In the genomic region with DNA sequence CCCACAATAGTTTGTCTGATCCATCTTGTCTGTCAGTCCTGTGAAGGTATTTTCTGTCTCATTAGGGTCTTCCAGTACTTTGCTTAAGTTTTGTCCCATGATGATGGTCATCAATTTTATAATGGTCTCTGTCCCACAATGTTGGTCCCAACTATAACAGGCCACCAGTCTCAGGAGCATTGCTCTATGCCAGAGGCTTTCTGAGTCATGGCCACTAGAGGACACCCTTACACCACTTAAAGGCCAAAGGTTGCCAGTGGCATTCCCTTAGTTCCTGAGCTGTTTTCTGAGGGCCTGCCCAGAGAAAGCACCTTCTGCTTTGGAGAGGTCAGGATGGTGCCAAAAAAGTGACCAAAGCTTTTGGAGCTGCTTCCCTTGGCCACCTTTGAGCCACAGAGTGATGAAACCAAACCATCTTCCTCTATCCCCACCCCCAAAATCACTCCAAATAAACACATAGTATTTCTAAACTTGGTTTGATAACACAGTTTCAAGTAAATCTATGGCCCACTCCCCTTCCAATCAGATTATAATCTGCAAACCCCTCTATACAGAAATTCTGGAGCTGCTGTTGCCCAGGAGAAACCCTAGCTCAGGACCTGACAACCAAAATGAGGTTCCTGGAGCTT, we compare ENCODE assay signal across 8 cellular contexts. TPM values are rescaled to one million over a fixed set of nuclear protein-coding genes. Genes with fewer than 3 reads are reported as not detected.
DNase-seq lines count a peak whose midpoint lies in the region; ATAC-seq and TF ChIP-seq lines count a peak whose summit lies in the region.

No MANE protein-coding gene starts in this region.

- TF ChIP-seq CTCF in osteoblast (IDR thresholded peaks at IDR 0.05; ENCODE audit: extremely low read depth, low read depth, low read length), result peak; percentile 98

- H3K79me2 ChIP-seq in osteoblast (ENCODE audit: insufficient read depth, low read length), result no peaks in the 10 kb centered on the region

- H2AFZ ChIP-seq in osteoblast (ENCODE audit: low read length), result no peak overlapping the region

- no peak overlapping the region for H3K4me3 ChIP-seq in osteoblast (ENCODE audit: insufficient read depth, low read length)

- no peak overlapping the region for H3K4me2 ChIP-seq in osteoblast (ENCODE audit: insufficient read depth, low read length)

- H3K27ac ChIP-seq in osteoblast (ENCODE audit: low read depth, low read length), result no peak overlapping the region

- H3K4me1 ChIP-seq in osteoblast (ENCODE audit: insufficient read depth, low read length), result peaks cover 2% of the 10 kb centered on the region

- H4K20me1 ChIP-seq in osteoblast (ENCODE audit: insufficient read depth, low read length), result no peaks in the 10 kb centered on the region

- no peaks in the 10 kb centered on the region for H3K36me3 ChIP-seq in osteoblast (ENCODE audit: insufficient read depth, low read length)

- DNase-seq in COR-L47 (lab: John Stamatoyannopoulos, UW), result peak; percentile 54
- peak; percentile 32 for DNase-seq in NCI-H82 treated with DMSO at 0.1 percent for 48 hours (lab: John Stamatoyannopoulos, UW; ENCODE audit: unreplicated experiment)
- DNase-seq in activated T-helper 1 cell treated with Interleukin-2 at 50 U/mL for 16 hours (ENCODE audit: low read depth), result peak; percentile 11
- DNase-seq in foreskin melanocyte, result peak; percentile 46
- DNase-seq in osteoblast (ENCODE audit: insufficient read length, low spot score, missing footprints), result peak; percentile 91
- DNase-seq in activated CD4-positive, CD25-positive, alpha-beta regulatory T cell treated with anti-CD3 and anti-CD28 coated beads, Interleukin-2, amount 50 U/mL, for 72 hours, result no peak

- H3K27me3 ChIP-seq in osteoblast (ENCODE audit: insufficient read depth, low read length), result no peaks in the 10 kb centered on the region

- H3K9me3 ChIP-seq in osteoblast (ENCODE audit: low read depth, low read length), result no peaks in the 10 kb centered on the region

- ATAC-seq in GM19372 (IDR thresholded peaks at IDR 0.05; ENCODE audit: low read depth, unreplicated experiment) (peak; percentile 70), HG03520 (IDR thresholded peaks at IDR 0.05; ENCODE audit: unreplicated experiment) (peak; percentile 74)

RNA-seq across cellular contexts. Expression of a gene that starts 19.3 kb away (rescaled TPM):
- total RNA-seq in osteoblast, result 280 and 286 TPM in 2 replicates

RNA-seq across cellular contexts. Expression of a gene that starts 41.2 kb away (rescaled TPM):
- 10.0 and 14.1 TPM in 2 replicates for total RNA-seq in osteoblast
